20 cellular contexts compared by ENCODE assay signal in genomic region chr2:74130211-74130995, GRCh38. TPM values are rescaled to one million over a fixed set of nuclear protein-coding genes. Genes with fewer than 3 reads are reported as not detected.
DNase-seq lines count a peak whose midpoint lies in the region; ATAC-seq and TF ChIP-seq lines count a peak whose summit lies in the region.
"Had no signal": no experiment of that assay in that cellular context is flagged by ENCODE, and none has a peak within 500 bp of the region (broad histone marks: within the 10 kb centered on the region; RNA-seq: fewer than 3 reads in every experiment).

No MANE protein-coding gene starts in this region.

- no peaks in the 10 kb centered on the region for H3K4me1 ChIP-seq in heart right ventricle
- H3K4me1 ChIP-seq: HAP-1, prostate gland, thyroid gland had no signal

- no peak overlapping the region for H3K27ac ChIP-seq in heart right ventricle
- H3K27ac ChIP-seq: C4-2B, prostate gland, skin epidermis, thyroid gland had no signal

- peaks cover 0 to 24% (median 16%) of the 10 kb centered on the region in 7 donors for H3K27me3 ChIP-seq in heart right ventricle
- H3K27me3 ChIP-seq: thyroid gland had no signal

- ATAC-seq in GM21515 (IDR thresholded peaks at IDR 0.05; ENCODE audit: unreplicated experiment) = no peak
- no peak for ATAC-seq in GM18868 (IDR thresholded peaks at IDR 0.05; ENCODE audit: unreplicated experiment)
- no peak for ATAC-seq in heart right ventricle
- ATAC-seq: stimulated activated naive CD8-positive, alpha-beta T cell treated with anti-CD3 and anti-CD28 coated beads, Interleukin-15, Interleukin-2, amounts not matched to agents 100 U/mL and 50 U/mL, for 24 hours had no signal

- intact Hi-C loops in heart right ventricle (cut with DNase I) = no loop called here

- peaks cover 0 to 23% (median 20%) of the 10 kb centered on the region in 9 donors for H3K36me3 ChIP-seq in heart right ventricle
- H3K36me3 ChIP-seq: prostate gland, thyroid gland had no signal

- H3K4me3 ChIP-seq in heart right ventricle = no peak overlapping the region
- H3K4me3 ChIP-seq: HAP-1, prostate gland, thyroid gland had no signal

- H3K9me3 ChIP-seq in heart right ventricle = peaks cover 0 to 7% (median 0%) of the 10 kb centered on the region in 11 donors
- H3K9me3 ChIP-seq: HAP-1, prostate gland, thyroid gland had no signal

- DNase-seq in EH (ENCODE audit: low read depth) (peak; percentile 8), HPDE6-E6E7 (ENCODE audit: extremely low spot score) (peak; percentile 64), astrocyte of the hippocampus (ENCODE audit: low read depth, low spot score) (peak; percentile 18), kidney tubule cell (ENCODE audit: low spot score) (peak; percentile 67), heart right ventricle (no peak), T-helper 1 cell (no peak)
- DNase-seq: activated CD4-positive, alpha-beta T cell treated with anti-CD3 and anti-CD28 coated beads for 4 hours; effector CD8-positive, alpha-beta T cell; NCI-H1417; NCI-H526; Right ventricle myocardium superior; stimulated activated CD4-positive, alpha-beta T cell treated with anti-CD3 and anti-CD28 coated beads, Interleukin-2, amount 100 ng/mL, for 48 hours; stimulated activated naive CD8-positive, alpha-beta T cell treated with anti-CD3 and anti-CD28 coated beads, Interleukin-15, Interleukin-2, amounts not matched to agents 100 U/mL and 50 U/mL, for 24 hours had no signal

- WGBS in heart right ventricle, 2 donors = 28 to 46% methylated on average over 41 of the region's 41 CpGs

- TF ChIP-seq CTCF in heart right ventricle (IDR thresholded peaks at IDR 0.05) = no peak

RNA-seq across cellular contexts. Expression of gene BOLA3, which starts 17.3 kb away (rescaled TPM):
- total RNA-seq in heart right ventricle = 100 to 1,000 TPM in 1 of 10 donors, 10 to 100 TPM in 9; 63.9 to 117 (median 82.3) TPM
- polyA plus RNA-seq in heart right ventricle = 100 to 1,000 TPM in 1 of 2 donors, 10 to 100 TPM in 1; 88.3 to 166 TPM

RNA-seq across cellular contexts. Expression of gene MOB1A, which starts 48.3 kb away (rescaled TPM):
- total RNA-seq in heart right ventricle = 10 to 100 TPM; 45.8 to 75.0 (median 58.2) TPM
- polyA plus RNA-seq in heart right ventricle = 10 to 100 TPM; 14.2 to 16.5 TPM

Comparison
In these comparisons a context has a peak if more than half of its experiments do, and no peak if none do; other contexts are left out.
1. DNase-seq: peak in EH (single experiment), HPDE6-E6E7 (single experiment), astrocyte of the hippocampus (single experiment) and kidney tubule cell (single experiment); none in heart right ventricle (0 of 2) and T-helper 1 cell (0 of 5).